ENCODE assay signal across 8 cellular contexts in the genomic region with DNA sequence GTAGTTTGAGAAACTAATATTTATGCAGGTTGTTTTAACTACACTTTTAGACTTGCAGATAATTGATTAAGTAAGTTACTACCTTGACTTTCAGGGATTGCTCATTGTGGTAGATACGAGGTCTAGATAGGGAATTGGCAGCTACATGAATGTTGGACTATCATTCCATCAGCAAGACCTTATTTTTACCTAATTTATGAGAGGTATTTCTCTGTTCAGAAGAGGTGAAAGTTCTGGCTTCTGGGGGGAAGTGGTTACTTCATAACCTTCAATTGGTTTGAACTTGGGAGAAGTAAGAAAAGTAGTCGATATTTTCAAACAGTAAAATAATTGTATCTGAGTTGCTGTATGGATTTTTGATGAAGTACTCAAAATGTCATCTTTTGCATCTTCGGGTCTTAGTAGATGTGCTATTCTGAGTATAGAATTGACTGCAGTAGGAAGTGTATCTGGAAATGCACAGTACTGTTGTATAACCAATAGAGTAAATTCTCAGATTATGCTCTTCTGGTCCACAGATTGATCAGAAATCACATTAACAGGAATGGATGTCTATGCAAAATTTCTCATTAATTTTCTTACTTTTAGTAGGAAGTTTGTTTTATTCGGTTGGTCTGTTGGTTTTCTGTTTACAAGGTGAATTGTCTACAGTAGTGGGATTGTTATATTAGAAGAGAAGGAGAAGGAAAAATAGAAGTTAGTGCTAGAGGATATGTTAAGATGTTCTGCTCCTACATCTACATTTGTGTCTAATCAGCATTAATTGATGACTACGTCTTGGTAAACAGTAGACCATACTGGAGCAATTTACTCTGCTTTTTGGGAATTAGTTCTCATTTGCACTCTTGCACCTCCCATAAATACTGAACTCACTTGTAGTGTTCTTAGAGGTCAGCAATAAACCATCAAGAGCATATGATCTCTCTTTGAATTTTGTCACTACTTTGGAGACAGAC. TPM values are rescaled to one million over a fixed set of nuclear protein-coding genes. Genes with fewer than 3 reads are reported as not detected.
DNase-seq lines count a peak whose midpoint lies in the region; ATAC-seq and TF ChIP-seq lines count a peak whose summit lies in the region.

No MANE protein-coding gene starts in this region.

- POLR2A ChIA-PET in activated CD4-positive, alpha-beta memory T cell treated with anti-CD3 and anti-CD28 coated beads, Interleukin-2, amount 10 ng/mL, durations not matched to agents 7 days and 5 days (lab: Charles Lee) = interaction anchor here (1.9 to 5.5 kb wide), 2 partner anchors 82 to 323 kb away, joined by 5 to 43 read pairs; partner anchors contain the start of gene UBE2D3

- H3K4me1 ChIP-seq in heart right ventricle (peaks cover 5 to 76% (median 60%) of the 10 kb centered on the region in 9 donors), upper lobe of left lung (peaks cover 22 to 51% (median 38%) of the 10 kb centered on the region in 4 donors)

- peak overlapping the region; percentile 89 for H3K4me3 Mint-ChIP-seq in activated CD4-positive, alpha-beta memory T cell treated with anti-CD3 and anti-CD28 coated beads, Interleukin-2, amount 10 ng/mL, durations not matched to agents 7 days and 5 days

- no peak for TF ChIP-seq POLR2A in upper lobe of left lung (IDR thresholded peaks at IDR 0.05)

- ATAC-seq in heart right ventricle (no peak), upper lobe of left lung (ENCODE audit: low FRiP score in 2 of 2) (no peak), HG02571 (IDR thresholded peaks at IDR 0.05; ENCODE audit: unreplicated experiment) (no peak)
- no peak for ATAC-seq in activated CD4-positive, CD25-positive, alpha-beta regulatory T cell treated with anti-CD3 and anti-CD28 coated beads, Interleukin-2, amount 50 U/mL, for 24 hours

- H3K27me3 Mint-ChIP-seq in activated CD4-positive, alpha-beta memory T cell treated with anti-CD3 and anti-CD28 coated beads, Interleukin-2, amount 10 ng/mL, durations not matched to agents 7 days and 5 days = no peaks in the 10 kb centered on the region

- H3K27ac Mint-ChIP-seq in activated CD4-positive, alpha-beta memory T cell treated with anti-CD3 and anti-CD28 coated beads, Interleukin-2, amount 10 ng/mL, durations not matched to agents 7 days and 5 days = peak overlapping the region; percentile 29

- intact Hi-C loops in heart right ventricle (cut with DNase I) = loop anchor here in 9 of 10 donors (5.0 to 10.0 kb wide), 11 partner anchors 48 to 361 kb away; partner anchors contain the start of genes UBE2D3 (in 2 of the 9) and CISD2 (in 1 of the 9)
- intact Hi-C loops in cardiac septum (cut with DNase I) = loop anchor here (5.0 kb wide), 4 partner anchors 38 to 363 kb away; partner anchors contain the start of gene CISD2

- H3K9me3 Mint-ChIP-seq in activated CD4-positive, alpha-beta memory T cell treated with anti-CD3 and anti-CD28 coated beads, Interleukin-2, amount 10 ng/mL, durations not matched to agents 7 days and 5 days = no peaks in the 10 kb centered on the region

- no peak for DNase-seq in heart right ventricle
- no peak for DNase-seq in cardiac septum (ENCODE audit: low spot score)
- DNase-seq in activated CD4-positive, alpha-beta memory T cell treated with anti-CD3 and anti-CD28 coated beads, Interleukin-2, amount 10 ng/mL, durations not matched to agents 7 days and 5 days = no peak
- DNase-seq in kidney epithelial cell (ENCODE audit: low read depth) = no peak
- DNase-seq in upper lobe of left lung = no peak
- DNase-seq in NCI-H146 (lab: John Stamatoyannopoulos, UW) = no peak

- CTCF ChIA-PET in activated CD4-positive, alpha-beta memory T cell treated with anti-CD3 and anti-CD28 coated beads, Interleukin-2, amount 10 ng/mL, durations not matched to agents 7 days and 5 days (lab: Charles Lee) = no interaction called here

- H3K27ac ChIP-seq in heart right ventricle = peak overlapping the region in 2 of 10 donors; percentile 97 to 99
- peak overlapping the region; percentile 7 to 98 (median 68) for H3K27ac ChIP-seq in upper lobe of left lung

- TF ChIP-seq CTCF in heart right ventricle (IDR thresholded peaks at IDR 0.05) (no peak), kidney epithelial cell (IDR thresholded peaks at IDR 0.05; ENCODE audit: insufficient read depth, low read length, poor library complexity, severe bottlenecking) (no peak), upper lobe of left lung (IDR thresholded peaks at IDR 0.05) (no peak)

- WGBS in heart right ventricle, 2 donors = 62 to 65% methylated on average over 5 of the region's 5 CpGs
- WGBS in upper lobe of left lung, 2 donors = 42 to 43% methylated on average over 5 of the region's 5 CpGs

- H3K36me3 ChIP-seq in heart right ventricle = no peaks in the 10 kb centered on the region
- no peaks in the 10 kb centered on the region for H3K36me3 ChIP-seq in kidney epithelial cell (ENCODE audit: control insufficient read depth, insufficient read depth, low read length)
- no peaks in the 10 kb centered on the region for H3K36me3 ChIP-seq in upper lobe of left lung

- peaks cover 28% of the 10 kb centered on the region for H3K36me3 Mint-ChIP-seq in activated CD4-positive, alpha-beta memory T cell treated with anti-CD3 and anti-CD28 coated beads, Interleukin-2, amount 10 ng/mL, durations not matched to agents 7 days and 5 days (ENCODE audit: low read depth)

- H3K9me3 ChIP-seq in heart right ventricle (no peaks in the 10 kb centered on the region), upper lobe of left lung (no peaks in the 10 kb centered on the region)

- H3K4me1 Mint-ChIP-seq in activated CD4-positive, alpha-beta memory T cell treated with anti-CD3 and anti-CD28 coated beads, Interleukin-2, amount 10 ng/mL, durations not matched to agents 7 days and 5 days = peaks cover 40% of the 10 kb centered on the region

- H3K4me3 ChIP-seq in heart right ventricle (peak overlapping the region in 7 of 10 donors; percentile 14 to 91 (median 82)), kidney epithelial cell (ENCODE audit: low read depth, low read length) (peak overlapping the region; percentile 27), upper lobe of left lung (peak overlapping the region in 2 of 4 donors; percentile 77 to 91)

- TF ChIP-seq EP300 in upper lobe of left lung (IDR thresholded peaks at IDR 0.05) = no peak

- H3K27me3 ChIP-seq in heart right ventricle = no peaks in the 10 kb centered on the region
- no peaks in the 10 kb centered on the region for H3K27me3 ChIP-seq in kidney epithelial cell (ENCODE audit: control insufficient read depth, insufficient read depth, low read length)
- no peaks in the 10 kb centered on the region for H3K27me3 ChIP-seq in upper lobe of left lung

RNA-seq across cellular contexts. Expression of gene NFKB1, which starts 3.0 kb away (rescaled TPM):
- 10 to 100 TPM; 17.0 to 30.3 (median 20.6) TPM for total RNA-seq in heart right ventricle
- 1 to 10 TPM; 4.5 to 7.9 TPM for polyA plus RNA-seq in heart right ventricle
- total RNA-seq in cardiac septum = 28.7 TPM
- 10 to 100 TPM; 84.7 to 88.1 TPM for total RNA-seq in activated CD4-positive, alpha-beta memory T cell treated with anti-CD3 and anti-CD28 coated beads, Interleukin-2, amount 10 ng/mL, durations not matched to agents 7 days and 5 days
- 43.0 and 47.4 TPM in 2 replicates for total RNA-seq in kidney epithelial cell
- total RNA-seq in upper lobe of left lung = 10 to 100 TPM; 15.8 to 69.1 (median 39.1) TPM
